31 cellular contexts compared by ENCODE assay signal in genomic region chr9:134704499-134704898, GRCh38.
DNase-seq lines count a peak whose midpoint lies in the region; ATAC-seq and TF ChIP-seq lines count a peak whose summit lies in the region.
"Had no signal": no experiment of that assay in that cellular context is flagged by ENCODE, and none has a peak within 500 bp of the region (broad histone marks: within the 10 kb centered on the region; RNA-seq: fewer than 3 reads in every experiment).

No MANE protein-coding gene starts in this region.

- H3K4me1 ChIP-seq in MM.1S (ENCODE audit: low read length): no peaks in the 10 kb centered on the region

- H4K20me1 ChIP-seq in MM.1S (ENCODE audit: insufficient read depth, low read length): no peaks in the 10 kb centered on the region

- H3K9me3 Mint-ChIP-seq in progenitor cell of endocrine pancreas (ENCODE audit: low read depth): no peaks in the 10 kb centered on the region
- H3K9me3 Mint-ChIP-seq: activated CD4-positive, alpha-beta memory T cell treated with anti-CD3 and anti-CD28 coated beads for 36 hours; activated T-helper 1 cell treated with anti-CD3 and anti-CD28 coated beads, Interleukin-12 subunit alpha, Interleukin-12 subunit beta, Interleukin-2, Interleukin-4 antibody, amounts not matched to agents 30 ng/mL and 10 ng/mL and 1 ng/mL, durations not matched to agents 14 hours and 24 hours and 36 hours; CD8-positive, alpha-beta T cell; dendritic cell treated with granulocyte-macrophage colony-stimulating factor and Interleukin-4, amounts not matched to agents 40 ng/mL and 50 ng/mL, for 4 days; neural crest cell; T-helper 1 cell treated with Interleukin-12 subunit alpha and Interleukin-12 subunit beta and Interleukin-4 antibody, amounts not matched to agents 30 μg/mL and 1 μg/mL, for 36 hours had no signal

- no peaks in the 10 kb centered on the region for H3K9me2 ChIP-seq in MM.1S (replicated peaks; ENCODE audit: insufficient read depth, low read length)

- no peak overlapping the region for H3K4me3 ChIP-seq in SK-N-MC
- no peak overlapping the region for H3K4me3 ChIP-seq in MM.1S (ENCODE audit: low read length)
- H3K4me3 ChIP-seq: A549, gastrocnemius medialis, Peyer's patch, SJSA1, thyroid gland had no signal

- H3K79me2 ChIP-seq in MM.1S (ENCODE audit: low read length): no peaks in the 10 kb centered on the region

- no peak for TF ChIP-seq CTCF in progenitor cell of endocrine pancreas (IDR thresholded peaks at IDR 0.05; ENCODE audit: unreplicated experiment)
- TF ChIP-seq CTCF in MM.1S (IDR thresholded peaks at IDR 0.05; ENCODE audit: low read length): no peak

- peaks cover 1% of the 10 kb centered on the region for H3K36me3 Mint-ChIP-seq in progenitor cell of endocrine pancreas (ENCODE audit: insufficient read depth)
- H3K36me3 Mint-ChIP-seq: activated CD4-positive, alpha-beta memory T cell treated with anti-CD3 and anti-CD28 coated beads for 36 hours; CD8-positive, alpha-beta T cell had no signal

- H3F3A ChIP-seq in MM.1S (ENCODE audit: insufficient read depth, low read length): no peaks in the 10 kb centered on the region

- H3K9me3 ChIP-seq in SK-N-MC (ENCODE audit: low read depth, low read length): no peaks in the 10 kb centered on the region
- no peaks in the 10 kb centered on the region for H3K9me3 ChIP-seq in MM.1S (replicated peaks; ENCODE audit: insufficient read depth, low read length)
- H3K9me3 ChIP-seq: A549, gastrocnemius medialis, Peyer's patch, SJSA1, thyroid gland had no signal

- H3K36me3 ChIP-seq in SK-N-MC (ENCODE audit: insufficient read depth, low read length) (peaks cover 20% of the 10 kb centered on the region; the same call in 1 of the 2 replicates), MM.1S (replicated peaks; ENCODE audit: insufficient read depth, low read length) (no peaks in the 10 kb centered on the region)
- H3K36me3 ChIP-seq: gastrocnemius medialis, thyroid gland had no signal

- no peak for ATAC-seq in GM19455 (IDR thresholded peaks at IDR 0.05; ENCODE audit: unreplicated experiment)
- ATAC-seq: A549; CD8-positive, alpha-beta T cell; gastrocnemius medialis; HepG2; sciatic nerve; stimulated activated naive CD8-positive, alpha-beta T cell treated with anti-CD3 and anti-CD28 coated beads, Interleukin-15, Interleukin-2, amounts not matched to agents 100 U/mL and 50 U/mL, for 24 hours had no signal

- no peak overlapping the region for H3K9ac ChIP-seq in SK-N-MC (ENCODE audit: insufficient read length)
- no peak overlapping the region for H3K9ac ChIP-seq in MM.1S (ENCODE audit: low read length)

- H3K4me3 Mint-ChIP-seq in progenitor cell of endocrine pancreas (ENCODE audit: low read depth): no peak overlapping the region
- H3K4me3 Mint-ChIP-seq: activated CD4-positive, alpha-beta memory T cell treated with anti-CD3 and anti-CD28 coated beads for 36 hours; activated T-helper 1 cell treated with anti-CD3 and anti-CD28 coated beads, Interleukin-12 subunit alpha, Interleukin-12 subunit beta, Interleukin-2, Interleukin-4 antibody, amounts not matched to agents 30 ng/mL and 10 ng/mL and 1 ng/mL, durations not matched to agents 14 hours and 24 hours and 36 hours; B cell; CD8-positive, alpha-beta T cell; dendritic cell treated with granulocyte-macrophage colony-stimulating factor and Interleukin-4, amounts not matched to agents 40 ng/mL and 50 ng/mL, for 4 days; neural crest cell; T-helper 1 cell treated with Interleukin-12 subunit alpha and Interleukin-12 subunit beta and Interleukin-4 antibody, amounts not matched to agents 30 μg/mL and 1 μg/mL, for 36 hours had no signal

- no peaks in the 10 kb centered on the region for H3K27me3 Mint-ChIP-seq in progenitor cell of endocrine pancreas
- H3K27me3 Mint-ChIP-seq: B cell had no signal

- peak overlapping the region; percentile 16 for H3K27ac Mint-ChIP-seq in progenitor cell of endocrine pancreas
- H3K27ac Mint-ChIP-seq: activated CD4-positive, alpha-beta memory T cell treated with anti-CD3 and anti-CD28 coated beads for 36 hours; activated T-helper 1 cell treated with anti-CD3 and anti-CD28 coated beads, Interleukin-12 subunit alpha, Interleukin-12 subunit beta, Interleukin-2, Interleukin-4 antibody, amounts not matched to agents 30 ng/mL and 10 ng/mL and 1 ng/mL, durations not matched to agents 14 hours and 24 hours and 36 hours; B cell; CD8-positive, alpha-beta T cell; dendritic cell treated with granulocyte-macrophage colony-stimulating factor and Interleukin-4, amounts not matched to agents 40 ng/mL and 50 ng/mL, for 4 days; T-helper 1 cell treated with Interleukin-12 subunit alpha and Interleukin-12 subunit beta and Interleukin-4 antibody, amounts not matched to agents 30 μg/mL and 1 μg/mL, for 36 hours had no signal

- no peak overlapping the region for H2AFZ ChIP-seq in MM.1S (ENCODE audit: low read length)

- DNase-seq in AG08395 (ENCODE audit: low spot score) (peak; percentile 40), SK-N-MC (ENCODE audit: low read depth, low spot score) (no peak), glomerular visceral epithelial cell (ENCODE audit: extremely low spot score) (peak; percentile 29), progenitor cell of endocrine pancreas (ENCODE audit: low spot score, unreplicated experiment) (no peak), NCI-H526 treated with DMSO at 0.1 percent for 48 hours (lab: John Stamatoyannopoulos, UW) (no peak), MM.1S (no peak)
- DNase-seq in stimulated activated CD4-positive, alpha-beta T cell treated with anti-CD3 and anti-CD28 coated beads, Interleukin-12 subunit alpha, Interleukin-12 subunit beta, amount 100 ng/mL, for 4 hours: no peak
- DNase-seq: activated CD4-positive, alpha-beta memory T cell treated with anti-CD3 and anti-CD28 coated beads for 36 hours; activated CD8-positive, alpha-beta memory T cell treated with anti-CD3 and anti-CD28 coated beads, Interleukin-2, amount 50 U/mL, for 4 hours; activated naive CD4-positive, alpha-beta T cell treated with anti-CD3 and anti-CD28 coated beads, Interleukin-2, amount 50 U/mL, for 16 hours; amniotic stem cell; caudate nucleus; CD8-positive, alpha-beta T cell; gastrocnemius medialis; Karpas-422; NCI-H1092; NCI-H1930; NCI-H524 treated with DMSO at 0.1 percent for 48 hours; Peyer's patch; stimulated activated naive CD8-positive, alpha-beta T cell treated with anti-CD3 and anti-CD28 coated beads, Interleukin-15, Interleukin-2, amounts not matched to agents 100 U/mL and 50 U/mL, for 24 hours; thyroid gland had no signal

- peaks cover 2% of the 10 kb centered on the region for H3K4me1 Mint-ChIP-seq in progenitor cell of endocrine pancreas (ENCODE audit: low read depth)
- H3K4me1 Mint-ChIP-seq: B cell, neural crest cell had no signal

- H3K27ac ChIP-seq in SK-N-MC (peak overlapping the region; percentile 43; the same call in 1 of the 2 replicates), MM.1S (ENCODE audit: low read length) (no peak overlapping the region)
- H3K27ac ChIP-seq: A549, gastrocnemius medialis, SJSA1, thyroid gland had no signal

- H3K4me2 ChIP-seq in MM.1S (ENCODE audit: low read depth, low read length): no peak overlapping the region
- H3K4me2 ChIP-seq: A549 had no signal

- H3K27me3 ChIP-seq in MM.1S (replicated peaks; ENCODE audit: insufficient read depth, low read length): peaks cover 98% of the 10 kb centered on the region
- H3K27me3 ChIP-seq: Peyer's patch, SJSA1, thyroid gland had no signal

Comparison
In these comparisons a context has a peak if more than half of its experiments do, and no peak if none do; other contexts are left out.
1. DNase-seq: peak in AG08395 (single experiment) and glomerular visceral epithelial cell (single experiment); none in SK-N-MC (single experiment), progenitor cell of endocrine pancreas (single experiment), stimulated activated CD4-positive, alpha-beta T cell treated with anti-CD3 and anti-CD28 coated beads, Interleukin-12 subunit alpha, Interleukin-12 subunit beta, amount 100 ng/mL, for 4 hours (single experiment), NCI-H526 treated with DMSO at 0.1 percent for 48 hours (single experiment) and MM.1S (single experiment).